Comparison of ENCODE assay signal across 9 cellular contexts in genomic region chr1:54287821-54288220, GRCh38.
DNase-seq lines count a peak whose midpoint lies in the region; ATAC-seq and TF ChIP-seq lines count a peak whose summit lies in the region.
"Had no signal": no experiment of that assay in that cellular context is flagged by ENCODE, and none has a peak within 500 bp of the region (broad histone marks: within the 10 kb centered on the region; RNA-seq: fewer than 3 reads in every experiment).

No MANE protein-coding gene starts in this region.

- peaks cover 47% of the 10 kb centered on the region for H3K4me1 Mint-ChIP-seq in HFFc6 (ENCODE audit: low read depth)
- peaks cover 79% of the 10 kb centered on the region for H3K4me1 Mint-ChIP-seq in activated T-cell treated with anti-CD3 and anti-CD28 coated beads, Interleukin-2, amount 50 U/mL, for 72 hours (ENCODE audit: low read depth)

- ATAC-seq in activated T-cell treated with anti-CD3 and anti-CD28 coated beads, Interleukin-2, amount 50 U/mL, for 72 hours (replicated peaks in 1 of 2): no peak
- no peak for ATAC-seq in HG02798 (IDR thresholded peaks at IDR 0.05; ENCODE audit: poor library complexity, unreplicated experiment)
- ATAC-seq in HG03025 (IDR thresholded peaks at IDR 0.05; ENCODE audit: low FRiP score, unreplicated experiment): no peak

- 49% methylated on average over 9 of the region's 9 CpGs for WGBS in smooth muscle cell (ENCODE audit: low lambda C conversion rate)

- H3K79me2 ChIP-seq in smooth muscle cell (ENCODE audit: low read depth): peaks cover 78% of the 10 kb centered on the region

- peak overlapping the region; percentile 47 for H3K4me3 Mint-ChIP-seq in HFFc6
- H3K4me3 Mint-ChIP-seq in activated T-cell treated with anti-CD3 and anti-CD28 coated beads, Interleukin-2, amount 50 U/mL, for 72 hours: peak overlapping the region; percentile 75 to 77

- H3K4me3 ChIP-seq in left ventricle myocardium inferior (no peak overlapping the region), smooth muscle cell (no peak overlapping the region)

- DNase-seq in HFFc6 (peak; percentile 63), left ventricle myocardium inferior (no peak), smooth muscle cell (lab: John Stamatoyannopoulos, UW; ENCODE audit: unreplicated experiment) (no peak), GM20000 (ENCODE audit: low spot score) (no peak), cerebellar cortex (ENCODE audit: low spot score) (no peak)
- DNase-seq in activated T-cell treated with anti-CD3 and anti-CD28 coated beads, Interleukin-2, amount 50 U/mL, for 72 hours: no peak
- DNase-seq: retina had no signal

- H3K9ac ChIP-seq in smooth muscle cell (ENCODE audit: low read depth): peak overlapping the region; percentile 73

- H3K27me3 Mint-ChIP-seq in HFFc6 (ENCODE audit: insufficient read depth): no peaks in the 10 kb centered on the region; the same call in 1 of the 2 replicates
- H3K27me3 Mint-ChIP-seq in activated T-cell treated with anti-CD3 and anti-CD28 coated beads, Interleukin-2, amount 50 U/mL, for 72 hours (ENCODE audit: low read depth): no peaks in the 10 kb centered on the region

- H3K4me1 ChIP-seq in left ventricle myocardium inferior (peaks cover 85% of the 10 kb centered on the region), smooth muscle cell (ENCODE audit: low read depth) (peaks cover 50% of the 10 kb centered on the region)

- no peak overlapping the region for H2AFZ ChIP-seq in smooth muscle cell (ENCODE audit: low read depth)

- no peaks in the 10 kb centered on the region for H3K36me3 Mint-ChIP-seq in HFFc6 (ENCODE audit: low read depth)
- H3K36me3 Mint-ChIP-seq in activated T-cell treated with anti-CD3 and anti-CD28 coated beads, Interleukin-2, amount 50 U/mL, for 72 hours (ENCODE audit: insufficient read depth in 2 of 2): no peaks in the 10 kb centered on the region

- H3K27ac Mint-ChIP-seq in HFFc6: peak overlapping the region; percentile 97
- peak overlapping the region; percentile 55 for H3K27ac Mint-ChIP-seq in activated T-cell treated with anti-CD3 and anti-CD28 coated beads, Interleukin-2, amount 50 U/mL, for 72 hours

- peaks cover 6% of the 10 kb centered on the region for H3F3A ChIP-seq in smooth muscle cell (ENCODE audit: low read depth)

- no peaks in the 10 kb centered on the region for H3K9me3 Mint-ChIP-seq in HFFc6
- no peaks in the 10 kb centered on the region for H3K9me3 Mint-ChIP-seq in activated T-cell treated with anti-CD3 and anti-CD28 coated beads, Interleukin-2, amount 50 U/mL, for 72 hours

- H3K27ac ChIP-seq in left ventricle myocardium inferior (replicated peaks) (peak overlapping the region; percentile 78), smooth muscle cell (ENCODE audit: low read depth) (peak overlapping the region; percentile 86)

- peaks cover 98% of the 10 kb centered on the region for H4K20me1 ChIP-seq in smooth muscle cell (ENCODE audit: low read depth)

- H3K27me3 ChIP-seq in left ventricle myocardium inferior (ENCODE audit: low read depth) (no peaks in the 10 kb centered on the region), smooth muscle cell (ENCODE audit: low read depth) (no peaks in the 10 kb centered on the region)

- H3K9me3 ChIP-seq in left ventricle myocardium inferior (replicated peaks) (no peaks in the 10 kb centered on the region), smooth muscle cell (replicated peaks; ENCODE audit: low read depth) (no peaks in the 10 kb centered on the region)

- intact Hi-C loops in left ventricle myocardium inferior (cut with micrococcal nuclease): no loop called here

- H3K4me2 ChIP-seq in smooth muscle cell: peak overlapping the region; percentile 41

- H3K36me3 ChIP-seq in left ventricle myocardium inferior: no peaks in the 10 kb centered on the region
- no peaks in the 10 kb centered on the region for H3K36me3 ChIP-seq in smooth muscle cell (ENCODE audit: low read depth)

- no peak for TF ChIP-seq CTCF in HFFc6 (IDR thresholded peaks at IDR 0.05)
- no peak for TF ChIP-seq CTCF in left ventricle myocardium inferior (IDR thresholded peaks at IDR 0.05; ENCODE audit: borderline replicate concordance)
- no peak for TF ChIP-seq CTCF in smooth muscle cell (IDR thresholded peaks at IDR 0.05; ENCODE audit: borderline replicate concordance, insufficient read depth, poor library complexity, severe bottlenecking)
- no peak for TF ChIP-seq CTCF in GM20000 (IDR thresholded peaks at IDR 0.05; ENCODE audit: extremely low read depth, missing control alignments)
